In genomic region chr10:36057180-36057579, GRCh38 we compare ENCODE assay signal across 23 cellular contexts.
DNase-seq lines count a peak whose midpoint lies in the region; ATAC-seq and TF ChIP-seq lines count a peak whose summit lies in the region.
"Had no signal": no experiment of that assay in that cellular context is flagged by ENCODE, and none has a peak within 500 bp of the region (broad histone marks: within the 10 kb centered on the region; RNA-seq: fewer than 3 reads in every experiment).

No MANE protein-coding gene starts in this region.

- H3K27me3 ChIP-seq in mammary epithelial cell (ENCODE audit: insufficient read depth, low read length): no peaks in the 10 kb centered on the region
- no peaks in the 10 kb centered on the region for H3K27me3 ChIP-seq in CD8-positive, alpha-beta memory T cell (ENCODE audit: insufficient read depth, low read length, poor library complexity, severe bottlenecking)
- H3K27me3 ChIP-seq: BLaER1 had no signal

- dilution Hi-C loops in mammary epithelial cell (cut with HindIII; ENCODE audit: low sequenced_read_pairs): no loop called here

- no peak overlapping the region for H3K4me3 ChIP-seq in mammary epithelial cell (replicated peaks in 1 of 3; ENCODE audit: insufficient read depth in 1 of 3, low read depth in 2 of 3, low read length in 3 of 3)
- no peak overlapping the region for H3K4me3 ChIP-seq in astrocyte of the spinal cord (ENCODE audit: low read depth, low read length)
- H3K4me3 ChIP-seq in CD8-positive, alpha-beta memory T cell (ENCODE audit: low read length): no peak overlapping the region
- H3K4me3 ChIP-seq: A549, BLaER1, GM12878 had no signal

- no TSS peak for BruUV-seq in MCF 10A (replicated peaks; lab: Mats Ljungman, UMichigan)
- no TSS peak for BruUV-seq in mammary epithelial cell (replicated peaks; lab: Mats Ljungman, UMichigan)

- H3K79me2 ChIP-seq in mammary epithelial cell (ENCODE audit: insufficient read depth, low read length): no peaks in the 10 kb centered on the region

- TF ChIP-seq CTCF in MCF 10A (IDR thresholded peaks at IDR 0.05; ENCODE audit: unreplicated experiment): no peak
- no peak for TF ChIP-seq CTCF in mammary epithelial cell (conservative IDR thresholded peaks at IDR 0.05 in 1 of 2, IDR thresholded peaks at IDR 0.05 in 1 of 2; ENCODE audit: extremely low read depth in 1 of 2, insufficient read depth in 1 of 2, low read depth in 1 of 2, low read length in 2 of 2)
- TF ChIP-seq CTCF in astrocyte of the spinal cord (IDR thresholded peaks at IDR 0.05; ENCODE audit: low read depth, low read length): no peak

- in situ Hi-C loops in mammary epithelial cell (cut with MboI; ENCODE audit: low sequenced_read_pairs in 2 of 2): no loop called here
- in situ Hi-C loops in astrocyte of the spinal cord (cut with HindIII; ENCODE audit: low sequenced_read_pairs): no loop called here

- H3K27ac ChIP-seq in mammary epithelial cell (ENCODE audit: insufficient read depth, low read depth, low read length): no peak overlapping the region
- no peak overlapping the region for H3K27ac ChIP-seq in CD8-positive, alpha-beta memory T cell (ENCODE audit: low read depth, low read length)
- H3K27ac ChIP-seq: 22Rv1, A549, BLaER1, HL-60 had no signal

- H3K36me3 ChIP-seq in mammary epithelial cell (ENCODE audit: insufficient read depth, low read length): no peaks in the 10 kb centered on the region
- H3K36me3 ChIP-seq in CD8-positive, alpha-beta memory T cell (ENCODE audit: insufficient read depth, low read length): no peaks in the 10 kb centered on the region

- H3K27me3 Mint-ChIP-seq in MCF 10A (ENCODE audit: insufficient read depth, unreplicated experiment): no peaks in the 10 kb centered on the region
- no peaks in the 10 kb centered on the region for H3K27me3 Mint-ChIP-seq in CD8-positive, alpha-beta memory T cell
- H3K27me3 Mint-ChIP-seq in stimulated activated memory B cell treated with anti-CD40 and anti-IgM and Interleukin-4, amounts not matched to agents 10 μg/mL and 1 μg/mL and 100 μg/mL, for 72 hours: no peaks in the 10 kb centered on the region
- H3K27me3 Mint-ChIP-seq: CD4-positive, alpha-beta memory T cell; IgD-negative memory B cell had no signal

- no peak overlapping the region for H3K9ac ChIP-seq in mammary epithelial cell (ENCODE audit: insufficient read depth, low read length)
- H3K9ac ChIP-seq: BLaER1 had no signal

- H3K9me3 Mint-ChIP-seq in MCF 10A (ENCODE audit: unreplicated experiment): peaks cover 20% of the 10 kb centered on the region
- H3K9me3 Mint-ChIP-seq in CD8-positive, alpha-beta memory T cell: peaks cover 4 to 26% (median 8%) of the 10 kb centered on the region in 5 donors
- peaks cover 11% of the 10 kb centered on the region for H3K9me3 Mint-ChIP-seq in stimulated activated memory B cell treated with anti-CD40 and anti-IgM and Interleukin-4, amounts not matched to agents 10 μg/mL and 1 μg/mL and 100 μg/mL, for 72 hours

- no peak overlapping the region for H3K4me2 ChIP-seq in mammary epithelial cell (ENCODE audit: insufficient read depth, low read depth, low read length)
- H3K4me2 ChIP-seq: A549, BLaER1 had no signal

- no peak for ATAC-seq in stimulated activated memory B cell treated with anti-CD40 and anti-IgM and Interleukin-4, amounts not matched to agents 10 μg/mL and 1 μg/mL and 100 μg/mL, for 72 hours
- ATAC-seq: A549, GM12878, HCT116 had no signal

- H3K4me3 Mint-ChIP-seq in MCF 10A (ENCODE audit: unreplicated experiment): no peak overlapping the region
- H3K4me3 Mint-ChIP-seq in CD8-positive, alpha-beta memory T cell: no peak overlapping the region
- no peak overlapping the region for H3K4me3 Mint-ChIP-seq in stimulated activated memory B cell treated with anti-CD40 and anti-IgM and Interleukin-4, amounts not matched to agents 10 μg/mL and 1 μg/mL and 100 μg/mL, for 72 hours
- H3K4me3 Mint-ChIP-seq: CD14-positive monocyte; CD4-positive, alpha-beta memory T cell; HFFc6; IgD-negative memory B cell had no signal

- H3K27ac Mint-ChIP-seq in MCF 10A (ENCODE audit: low read depth, unreplicated experiment): no peak overlapping the region
- H3K27ac Mint-ChIP-seq in CD8-positive, alpha-beta memory T cell: no peak overlapping the region
- H3K27ac Mint-ChIP-seq in stimulated activated memory B cell treated with anti-CD40 and anti-IgM and Interleukin-4, amounts not matched to agents 10 μg/mL and 1 μg/mL and 100 μg/mL, for 72 hours: no peak overlapping the region
- H3K27ac Mint-ChIP-seq: CD14-positive monocyte; CD4-positive, alpha-beta memory T cell; HFFc6; IgD-negative memory B cell had no signal

- no peaks in the 10 kb centered on the region for H4K20me1 ChIP-seq in mammary epithelial cell (ENCODE audit: insufficient read depth, low read length)
- H4K20me1 ChIP-seq: BLaER1 had no signal

- no peaks in the 10 kb centered on the region for H3K4me1 ChIP-seq in mammary epithelial cell (ENCODE audit: insufficient read depth, low read length)
- no peaks in the 10 kb centered on the region for H3K4me1 ChIP-seq in CD8-positive, alpha-beta memory T cell (ENCODE audit: insufficient read depth, low read length)
- H3K4me1 ChIP-seq: A549 had no signal

- 58% methylated on average over 4 of the region's 4 CpGs for WGBS in mammary epithelial cell (ENCODE audit: low coverage, missing lambda C conversion rate)

- peaks cover 5% of the 10 kb centered on the region for H3K4me1 Mint-ChIP-seq in MCF 10A (ENCODE audit: insufficient read depth, unreplicated experiment)
- H3K4me1 Mint-ChIP-seq in CD8-positive, alpha-beta memory T cell: no peaks in the 10 kb centered on the region
- H3K4me1 Mint-ChIP-seq in stimulated activated memory B cell treated with anti-CD40 and anti-IgM and Interleukin-4, amounts not matched to agents 10 μg/mL and 1 μg/mL and 100 μg/mL, for 72 hours: no peaks in the 10 kb centered on the region
- H3K4me1 Mint-ChIP-seq: CD14-positive monocyte; CD4-positive, alpha-beta memory T cell; IgD-negative memory B cell had no signal

- no peaks in the 10 kb centered on the region for H3K9me3 ChIP-seq in mammary epithelial cell (replicated peaks; ENCODE audit: insufficient read depth, low read length)
- H3K9me3 ChIP-seq in CD8-positive, alpha-beta memory T cell (ENCODE audit: low read length): no peaks in the 10 kb centered on the region

- no peaks in the 10 kb centered on the region for H3K36me3 Mint-ChIP-seq in MCF 10A (ENCODE audit: insufficient read depth, unreplicated experiment)
- no peaks in the 10 kb centered on the region for H3K36me3 Mint-ChIP-seq in CD8-positive, alpha-beta memory T cell
- H3K36me3 Mint-ChIP-seq in stimulated activated memory B cell treated with anti-CD40 and anti-IgM and Interleukin-4, amounts not matched to agents 10 μg/mL and 1 μg/mL and 100 μg/mL, for 72 hours: no peaks in the 10 kb centered on the region
- H3K36me3 Mint-ChIP-seq: CD14-positive monocyte; CD4-positive, alpha-beta memory T cell; IgD-negative memory B cell had no signal

- H2AFZ ChIP-seq in mammary epithelial cell (ENCODE audit: low read depth, low read length): no peak overlapping the region

- POLR2A ChIA-PET in MCF 10A (lab: Yijun Ruan, JAX): no interaction called here
- POLR2A ChIA-PET in CD8-positive, alpha-beta memory T cell (lab: Charles Lee): no interaction called here

- CTCF ChIA-PET in MCF 10A (lab: Yijun Ruan, JAX) (no interaction called here), mammary epithelial cell (lab: Charles Lee; ENCODE audit: low non-redundant PET) (no interaction called here)
- CTCF ChIA-PET in CD8-positive, alpha-beta memory T cell (lab: Charles Lee): no interaction called here

- intact Hi-C loops in MCF 10A (cut with micrococcal nuclease) (no loop called here), mammary epithelial cell (cut with micrococcal nuclease) (no loop called here), posterior cingulate gyrus (cut with DNase I) (no loop called here)

- DNase-seq in MCF 10A (ENCODE audit: unreplicated experiment) (peak; percentile 4), mammary epithelial cell (no peak), M059J (ENCODE audit: low read depth) (peak; percentile 17), astrocyte of the spinal cord (ENCODE audit: low read depth, low spot score) (peak; percentile 73), posterior cingulate gyrus (no peak), SK-N-DZ (ENCODE audit: low spot score) (no peak)
- no peak for DNase-seq in CD8-positive, alpha-beta memory T cell
- DNase-seq: CD4-positive, alpha-beta memory T cell; DMS 273 treated with DMSO at 0.1 percent for 48 hours; DMS53; DND-41; GOT3; H7; HFFc6 had no signal

Comparison
In these comparisons a context has a peak if more than half of its experiments do, and no peak if none do; other contexts are left out.
1. DNase-seq: peak in MCF 10A (single experiment), M059J (single experiment) and astrocyte of the spinal cord (single experiment); none in mammary epithelial cell (single experiment), CD8-positive, alpha-beta memory T cell (0 of 5), posterior cingulate gyrus (0 of 10) and SK-N-DZ (single experiment).